Comparison of ENCODE assay signal across 8 cellular contexts in genomic region chr3:149765762-149766334, GRCh38. TPM values are rescaled to one million over a fixed set of nuclear protein-coding genes. Genes with fewer than 3 reads are reported as not detected.
A peak's percentile ranks its signal among the peaks of the same experiment; 100 is the strongest.
DNase-seq lines count a peak whose midpoint lies in the region; ATAC-seq and TF ChIP-seq lines count a peak whose summit lies in the region.

No MANE protein-coding gene starts in this region.

- H3K36me3 Mint-ChIP-seq in chondrocyte (ENCODE audit: low read depth) (no peaks in the 10 kb centered on the region), nephron (ENCODE audit: low read depth) (no peaks in the 10 kb centered on the region)
- H3K36me3 Mint-ChIP-seq in activated naive CD4-positive, alpha-beta T cell treated with anti-CD3 and anti-CD28 coated beads, Interleukin-2, amount 10 ng/mL, durations not matched to agents 7 days and 5 days: no peaks in the 10 kb centered on the region
- no peaks in the 10 kb centered on the region for H3K36me3 Mint-ChIP-seq in activated T-cell treated with anti-CD3 and anti-CD28 coated beads, Interleukin-2, amount 50 U/mL, for 4 hours (ENCODE audit: insufficient read depth)

- DNase-seq in GM06990 (ENCODE audit: extremely low read depth, insufficient read length) (no peak), NAMALWA (ENCODE audit: low spot score) (peak; percentile 69), chondrocyte (ENCODE audit: low spot score) (no peak)
- no peak for DNase-seq in activated naive CD4-positive, alpha-beta T cell treated with anti-CD3 and anti-CD28 coated beads, Interleukin-2, amount 10 ng/mL, durations not matched to agents 7 days and 5 days
- DNase-seq in activated T-cell treated with anti-CD3 and anti-CD28 coated beads, Interleukin-2, amount 50 U/mL, for 4 hours: no peak

- H3K27me3 ChIP-seq in GM06990 (replicated peaks; ENCODE audit: control insufficient read depth, insufficient read depth, low read length): peaks cover 2% of the 10 kb centered on the region; the same call in 1 of the 2 replicates

- ATAC-seq in GM21381 (IDR thresholded peaks at IDR 0.05; ENCODE audit: unreplicated experiment): no peak
- ATAC-seq in activated T-cell treated with anti-CD3 and anti-CD28 coated beads, Interleukin-2, amount 50 U/mL, for 4 hours: no peak
- ATAC-seq in GM18498 (IDR thresholded peaks at IDR 0.05; ENCODE audit: unreplicated experiment): no peak

- TF ChIP-seq CTCF in GM06990 (IDR thresholded peaks at IDR 0.05; ENCODE audit: insufficient read depth, low read length, poor library complexity, severe bottlenecking) (peak; percentile 42), chondrocyte (IDR thresholded peaks at IDR 0.05) (peak; percentile 84), nephron (IDR thresholded peaks at IDR 0.05; ENCODE audit: unreplicated experiment in 3 of 3) (peak; percentile 41 to 59 (median 50))

- no peak overlapping the region for H3K4me3 Mint-ChIP-seq in chondrocyte (ENCODE audit: unreplicated experiment)
- no peak overlapping the region for H3K4me3 Mint-ChIP-seq in nephron
- H3K4me3 Mint-ChIP-seq in activated naive CD4-positive, alpha-beta T cell treated with anti-CD3 and anti-CD28 coated beads, Interleukin-2, amount 10 ng/mL, durations not matched to agents 7 days and 5 days: no peak overlapping the region
- H3K4me3 Mint-ChIP-seq in activated T-cell treated with anti-CD3 and anti-CD28 coated beads, Interleukin-2, amount 50 U/mL, for 4 hours: no peak overlapping the region

- H3K36me3 ChIP-seq in GM06990 (ENCODE audit: control insufficient read depth, insufficient read depth, low read length): no peaks in the 10 kb centered on the region

- no peaks in the 10 kb centered on the region for H3K9me3 Mint-ChIP-seq in chondrocyte (ENCODE audit: low read depth)
- no peaks in the 10 kb centered on the region for H3K9me3 Mint-ChIP-seq in nephron
- H3K9me3 Mint-ChIP-seq in activated naive CD4-positive, alpha-beta T cell treated with anti-CD3 and anti-CD28 coated beads, Interleukin-2, amount 10 ng/mL, durations not matched to agents 7 days and 5 days: no peaks in the 10 kb centered on the region
- H3K9me3 Mint-ChIP-seq in activated T-cell treated with anti-CD3 and anti-CD28 coated beads, Interleukin-2, amount 50 U/mL, for 4 hours: no peaks in the 10 kb centered on the region

- H3K27me3 Mint-ChIP-seq in chondrocyte (ENCODE audit: low read depth): peaks cover 13% of the 10 kb centered on the region
- H3K27me3 Mint-ChIP-seq in nephron (ENCODE audit: low read depth): peaks cover 10% of the 10 kb centered on the region
- H3K27me3 Mint-ChIP-seq in activated naive CD4-positive, alpha-beta T cell treated with anti-CD3 and anti-CD28 coated beads, Interleukin-2, amount 10 ng/mL, durations not matched to agents 7 days and 5 days: peaks cover 9% of the 10 kb centered on the region
- peaks cover 19% of the 10 kb centered on the region for H3K27me3 Mint-ChIP-seq in activated T-cell treated with anti-CD3 and anti-CD28 coated beads, Interleukin-2, amount 50 U/mL, for 4 hours (ENCODE audit: low read depth)

- no peak overlapping the region for H3K4me3 ChIP-seq in GM06990 (replicated peaks; ENCODE audit: low read depth, low read length)

- H3K27ac Mint-ChIP-seq in chondrocyte (ENCODE audit: unreplicated experiment): no peak overlapping the region
- H3K27ac Mint-ChIP-seq in nephron: no peak overlapping the region
- H3K27ac Mint-ChIP-seq in activated naive CD4-positive, alpha-beta T cell treated with anti-CD3 and anti-CD28 coated beads, Interleukin-2, amount 10 ng/mL, durations not matched to agents 7 days and 5 days: no peak overlapping the region

- CTCF ChIA-PET in activated naive CD4-positive, alpha-beta T cell treated with anti-CD3 and anti-CD28 coated beads, Interleukin-2, amount 10 ng/mL, durations not matched to agents 7 days and 5 days (lab: Charles Lee): interaction anchor here (0.9 to 1.3 kb wide), 3 partner anchors 42 to 195 kb away, joined by 4 to 9 read pairs (median 4); no protein-coding TSS in a partner anchor

- H3K4me1 Mint-ChIP-seq in chondrocyte (ENCODE audit: low read depth) (no peaks in the 10 kb centered on the region), nephron (no peaks in the 10 kb centered on the region)
- H3K4me1 Mint-ChIP-seq in activated naive CD4-positive, alpha-beta T cell treated with anti-CD3 and anti-CD28 coated beads, Interleukin-2, amount 10 ng/mL, durations not matched to agents 7 days and 5 days: no peaks in the 10 kb centered on the region
- H3K4me1 Mint-ChIP-seq in activated T-cell treated with anti-CD3 and anti-CD28 coated beads, Interleukin-2, amount 50 U/mL, for 4 hours (ENCODE audit: low read depth): no peaks in the 10 kb centered on the region

RNA-seq across cellular contexts. Expression of gene COMMD2, which starts 13.6 kb away (rescaled TPM):
- total RNA-seq in chondrocyte: 52.2 to 61.7 TPM (median 55.9 TPM) in 3 replicates
- total RNA-seq in activated T-cell treated with anti-CD3 and anti-CD28 coated beads, Interleukin-2, amount 50 U/mL, for 4 hours: 10 to 100 TPM; 41.3 to 44.5 (median 44.1) TPM

RNA-seq across cellular contexts. Expression of gene ANKUB1, which starts 26.5 kb away (rescaled TPM):
- not detected in 3 replicates for total RNA-seq in chondrocyte
- total RNA-seq in activated T-cell treated with anti-CD3 and anti-CD28 coated beads, Interleukin-2, amount 50 U/mL, for 4 hours: not detected

RNA-seq across cellular contexts. Expression of gene RNF13, which starts 47.2 kb away (rescaled TPM):
- 37.0 to 43.1 TPM (median 42.1 TPM) in 3 replicates for total RNA-seq in chondrocyte
- total RNA-seq in activated T-cell treated with anti-CD3 and anti-CD28 coated beads, Interleukin-2, amount 50 U/mL, for 4 hours: 10 to 100 TPM; 29.4 to 31.9 (median 30.7) TPM
